Comparison of ENCODE assay signal across 19 cellular contexts in the genomic region with DNA sequence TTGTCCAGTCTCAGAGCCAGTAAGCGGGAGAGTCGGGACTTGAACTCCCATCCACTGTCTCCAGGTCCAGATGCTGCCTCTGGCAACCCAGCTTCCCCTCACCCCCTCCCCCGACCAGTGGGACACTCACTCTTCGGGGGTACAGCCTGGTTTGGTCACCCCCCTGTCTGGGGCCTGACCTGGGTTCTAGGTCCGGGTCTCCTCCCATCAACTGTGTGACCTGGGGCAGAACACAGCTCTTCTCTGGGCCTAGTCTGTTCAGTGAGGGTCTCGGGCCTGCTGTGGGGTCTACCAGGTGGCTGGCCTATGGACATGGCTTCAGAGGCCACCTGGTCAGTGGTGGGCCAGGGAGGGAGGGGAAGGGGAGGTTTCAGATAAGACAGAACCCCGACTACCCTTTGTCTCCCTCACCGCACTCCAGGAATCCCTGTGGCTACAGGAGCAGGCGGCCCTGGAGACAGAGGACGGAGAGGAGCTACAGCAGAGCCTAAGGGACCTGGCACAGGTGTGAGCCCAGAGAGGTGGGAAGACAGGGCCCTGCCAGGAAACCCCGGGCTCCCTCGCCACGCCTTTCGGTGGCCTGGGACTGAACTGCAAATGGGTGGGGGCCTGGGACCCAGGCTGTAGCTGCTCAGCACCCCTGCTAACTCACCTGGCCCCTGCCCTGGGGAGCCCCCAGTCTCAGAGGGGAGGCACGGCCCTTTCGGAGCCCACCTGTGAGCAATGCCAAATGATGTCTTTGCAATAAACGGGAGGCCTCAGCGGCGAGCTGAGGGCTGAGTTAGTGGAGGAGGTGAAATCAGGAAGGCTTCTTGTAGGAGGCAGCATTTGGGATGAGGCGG. TPM values are rescaled to one million over a fixed set of nuclear protein-coding genes. Genes with fewer than 3 reads are reported as not detected.
DNase-seq lines count a peak whose midpoint lies in the region; ATAC-seq, FAIRE-seq and TF ChIP-seq lines count a peak whose summit lies in the region.
"Had no signal": no experiment of that assay in that cellular context is flagged by ENCODE, and none has a peak within 500 bp of the region (broad histone marks: within the 10 kb centered on the region; RNA-seq: fewer than 3 reads in every experiment).

No MANE protein-coding gene starts in this region.

- H3K4me1 ChIP-seq in A549 = peaks cover 5% of the 10 kb centered on the region; the same call in 2 of the 3 replicates
- H3K4me1 ChIP-seq in HUES64 (ENCODE audit: insufficient read depth, low read length) = no peaks in the 10 kb centered on the region
- H3K4me1 ChIP-seq in esophagus muscularis mucosa = peaks cover 14 to 27% (median 24%) of the 10 kb centered on the region in 4 donors
- no peaks in the 10 kb centered on the region for H3K4me1 ChIP-seq in mesodermal cell (ENCODE audit: control insufficient read depth, insufficient read depth, low read length, poor library complexity, severe bottlenecking)
- H3K4me1 ChIP-seq: uterus had no signal

- DNase-seq in A549 (ENCODE audit: low read depth in 1 of 2, low spot score in 1 of 2) = no peak
- DNase-seq in esophagus muscularis mucosa (ENCODE audit: extremely low spot score) = no peak
- no peak for DNase-seq in NCI-H69 (lab: John Stamatoyannopoulos, UW)
- no peak for DNase-seq in substantia nigra (lab: John Stamatoyannopoulos, UW)
- no peak for DNase-seq in LoVo (ENCODE audit: low spot score)
- DNase-seq: activated CD4-positive, CD25-positive, alpha-beta regulatory T cell; activated CD8-positive, alpha-beta memory T cell treated with anti-CD3 and anti-CD28 coated beads, Interleukin-2, amount 10 ng/mL, durations not matched to agents 7 days and 5 days; activated effector memory CD4-positive, alpha-beta T cell treated with Interleukin-2 at 50 U/mL for 16 hours; cortex of kidney; NCI-H774; spleen; stimulated activated naive CD8-positive, alpha-beta T cell treated with anti-CD3 and anti-CD28 coated beads, Interleukin-15, Interleukin-2, amounts not matched to agents 100 U/mL and 50 U/mL, for 24 hours; uterus had no signal

- ATAC-seq in A549 (no peak), GM21786 (IDR thresholded peaks at IDR 0.05; ENCODE audit: unreplicated experiment) (no peak)
- ATAC-seq: activated CD8-positive, alpha-beta memory T cell treated with anti-CD3 and anti-CD28 coated beads, Interleukin-2, amount 10 ng/mL, durations not matched to agents 7 days and 5 days; stimulated activated naive CD8-positive, alpha-beta T cell treated with anti-CD3 and anti-CD28 coated beads, Interleukin-15, Interleukin-2, amounts not matched to agents 100 U/mL and 50 U/mL, for 24 hours had no signal

- TF ChIP-seq RAD21 in A549 (conservative IDR thresholded peaks at IDR 0.05 in 1 of 2, IDR thresholded peaks at IDR 0.05 in 1 of 2) = no peak

- WGBS in A549 (ENCODE audit: missing lambda C conversion rate) = 82% methylated on average over 8 of the region's 20 CpGs
- 81% methylated on average over 19 of the region's 20 CpGs for WGBS in HUES64
- WGBS in esophagus muscularis mucosa = 84% methylated on average over 19 of the region's 20 CpGs
- 89 to 90% methylated on average over 17 to 19 of the region's 20 CpGs for WGBS in mesodermal cell (ENCODE audit: insufficient coverage in 2 of 2), 2 experiments

- FAIRE-seq in A549 (lab: Jason Lieb, UNC) = no peak
- FAIRE-seq: HTR-8/SVneo had no signal

- H3K27me3 ChIP-seq in HUES64 (ENCODE audit: insufficient read depth, low read length) = peaks cover 23% of the 10 kb centered on the region
- H3K27me3 ChIP-seq in esophagus muscularis mucosa = peaks cover 0 to 28% (median 0%) of the 10 kb centered on the region in 4 donors
- H3K27me3 ChIP-seq: ovary, uterus had no signal

- H3K27ac ChIP-seq in A549 (no peak overlapping the region), HUES64 (ENCODE audit: low read depth, low read length) (no peak overlapping the region), esophagus muscularis mucosa (replicated peaks in 1 of 4) (no peak overlapping the region), mesodermal cell (ENCODE audit: low read depth, low read length, severe bottlenecking) (no peak overlapping the region), substantia nigra (ENCODE audit: low read depth, low read length, poor library complexity, severe bottlenecking) (no peak overlapping the region)
- H3K27ac ChIP-seq: ovary, spleen, uterus had no signal

- H3K4me3 ChIP-seq in A549 (no peak overlapping the region), HUES64 (ENCODE audit: low read length) (peak overlapping the region; percentile 52), esophagus muscularis mucosa (peak overlapping the region in 3 of 4 donors; percentile 40 to 56 (median 45)), mesodermal cell (ENCODE audit: extremely low read depth, insufficient read depth, low read length, poor library complexity, severe bottlenecking) (peak overlapping the region; percentile 18)
- H3K4me3 ChIP-seq: HAP-1 had no signal

- TF ChIP-seq POLR2A in A549 (IDR thresholded peaks at IDR 0.05; ENCODE audit: low read length) (no peak), esophagus muscularis mucosa (IDR thresholded peaks at IDR 0.05; ENCODE audit: low read depth) (no peak)

- CTCF ChIA-PET in A549 (lab: Yijun Ruan, JAX) = no interaction called here

- H3K36me3 ChIP-seq in HUES64 (ENCODE audit: insufficient read depth, low read length) (no peaks in the 10 kb centered on the region), esophagus muscularis mucosa (no peaks in the 10 kb centered on the region), mesodermal cell (ENCODE audit: control insufficient read depth, insufficient read depth, low read length) (no peaks in the 10 kb centered on the region)
- H3K36me3 ChIP-seq: HAP-1, ovary, spleen, uterus had no signal

- no peak for TF ChIP-seq EP300 in A549 (IDR thresholded peaks at IDR 0.05)
- no peak for TF ChIP-seq EP300 in esophagus muscularis mucosa (IDR thresholded peaks at IDR 0.05)

- H3K9me3 ChIP-seq in A549 = no peaks in the 10 kb centered on the region
- H3K9me3 ChIP-seq in HUES64 (ENCODE audit: insufficient read depth, low read depth, low read length) = no peaks in the 10 kb centered on the region
- H3K9me3 ChIP-seq in esophagus muscularis mucosa = no peaks in the 10 kb centered on the region
- no peaks in the 10 kb centered on the region for H3K9me3 ChIP-seq in mesodermal cell (ENCODE audit: control insufficient read depth, low read length)
- H3K9me3 ChIP-seq: HAP-1, ovary, spleen, uterus had no signal

- no peak overlapping the region for H3K4me2 ChIP-seq in A549

- POLR2A ChIA-PET in A549 (lab: Yijun Ruan, JAX) = no interaction called here

- H3K9ac ChIP-seq in HUES64 (ENCODE audit: low read depth, low read length) = peak overlapping the region; percentile 20; the same call in 1 of the 2 replicates

- TF ChIP-seq CTCF in A549 (IDR thresholded peaks at IDR 0.05) (no peak), esophagus muscularis mucosa (IDR thresholded peaks at IDR 0.05) (no peak)

- intact Hi-C loops in esophagus muscularis mucosa (cut with DNase I) = no loop called here

TF ChIP-seq in A549, 52 proteins besides CTCF, POLR2A, EP300 and RAD21:
- TF ChIP-seq ZC3H11A (IDR thresholded peaks at IDR 0.05) (no peak), GATA3 (IDR thresholded peaks at IDR 0.05; ENCODE audit: borderline replicate concordance) (no peak), ZFP36 (IDR thresholded peaks at IDR 0.05; ENCODE audit: borderline replicate concordance, partially characterized antibody) (peak; percentile 74)

RNA-seq across cellular contexts. Expression of gene NBPF3, which starts 4.1 kb away (rescaled TPM):
- polyA plus RNA-seq in A549 (2011; rRNA removed) (8.5 and 10.8 TPM in 2 replicates), A549 (2017; fragmentation: RNase III; extraction: RNeasy Plus Mini Kit Qiagen cat#74134 plus additional on column Dnase treatment) (6.4 to 7.4 TPM (median 6.6 TPM) in 3 replicates)
- 2.5 and 2.7 TPM in 2 replicates for polyA plus RNA-seq in A549 (2012; cell fraction: cytosol; rRNA removed)
- polyA plus RNA-seq in A549 (2012; cell fraction: nucleus; rRNA removed) = 2.8 and 4.2 TPM in 2 replicates
- 11.2 and 11.4 TPM in 2 replicates for polyA minus RNA-seq in A549 (2011; rRNA and poly(A)+ RNA removed)
- polyA plus RNA-seq in HUES64 (2013, experiment 1 of 2) = 8.4 TPM
- 8.9 TPM for polyA plus RNA-seq in HUES64 (2013, experiment 2 of 2)
- total RNA-seq in esophagus muscularis mucosa = 10 to 100 TPM in 2 of 4 donors, 1 to 10 TPM in 2; 5.8 to 13.1 (median 9.0) TPM
- polyA plus RNA-seq in mesodermal cell (2013, experiment 1 of 2) = 9.2 TPM
- polyA plus RNA-seq in mesodermal cell (2013, experiment 2 of 2) = 9.0 TPM
